Comparison of ENCODE assay signal across 19 cellular contexts in the genomic region with DNA sequence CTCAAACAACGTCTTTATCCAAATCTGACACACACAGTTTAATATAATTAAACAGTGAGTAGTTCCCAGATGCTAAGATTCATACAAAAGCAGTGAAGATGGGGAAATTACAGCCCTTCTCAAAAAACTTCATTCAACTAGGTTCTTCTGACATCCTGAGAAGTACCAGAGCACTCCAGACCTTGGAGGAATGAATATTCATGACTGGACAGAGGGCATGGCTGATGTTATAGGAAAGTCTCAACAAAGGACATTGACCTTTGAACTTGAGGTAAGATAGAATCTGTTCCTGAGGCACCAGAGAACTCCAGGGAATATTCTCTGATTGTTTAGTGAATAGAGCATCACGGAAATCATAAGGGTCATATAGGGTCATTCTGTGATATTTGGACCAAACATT.
DNase-seq lines count a peak whose midpoint lies in the region; ATAC-seq and TF ChIP-seq lines count a peak whose summit lies in the region.
"Had no signal": no experiment of that assay in that cellular context is flagged by ENCODE, and none has a peak within 500 bp of the region (broad histone marks: within the 10 kb centered on the region; RNA-seq: fewer than 3 reads in every experiment).

No MANE protein-coding gene starts in this region.

- no peak for TF ChIP-seq RAD21 in SK-N-SH (IDR thresholded peaks at IDR 0.05; ENCODE audit: low read length)

- POLR2A ChIA-PET in SK-N-SH (lab: Yijun Ruan, JAX) = no interaction called here

- H3K36me3 ChIP-seq in SK-N-SH (replicated peaks in 1 of 2; ENCODE audit: control insufficient read depth in 1 of 2, insufficient read depth in 2 of 2, low read length in 1 of 2) = no peaks in the 10 kb centered on the region
- no peaks in the 10 kb centered on the region for H3K36me3 ChIP-seq in tibial artery
- no peaks in the 10 kb centered on the region for H3K36me3 ChIP-seq in lower lobe of right lung

- H3K27ac ChIP-seq in SK-N-SH (ENCODE audit: low read depth in 2 of 2, low read length in 1 of 2) (peak overlapping the region; percentile 46 to 64; a peak in 2 of 4 replicates), tibial artery (peak overlapping the region; percentile 41 to 62), lower lobe of right lung (no peak overlapping the region)
- H3K27ac ChIP-seq: 22Rv1 had no signal

- H2AFZ ChIP-seq in SK-N-SH (ENCODE audit: low read depth) = no peak overlapping the region

- H3K36me3 Mint-ChIP-seq in osteocyte (ENCODE audit: unreplicated experiment) = peaks cover 13% of the 10 kb centered on the region
- peaks cover 10% of the 10 kb centered on the region for H3K36me3 Mint-ChIP-seq in natural killer cell treated with Interleukin-12 subunit alpha and Interleukin-12 subunit beta and Interleukin-15 and Interleukin-18, amount 100 ng/mL, for 72 hours
- H3K36me3 Mint-ChIP-seq: CD4-positive, CD25-positive, alpha-beta regulatory T cell had no signal

- CTCF ChIA-PET in SK-N-SH (lab: Yijun Ruan, JAX) = interaction anchor here (0.9 kb wide), 1 partner anchor 331 kb away, joined by 4 read pairs; no protein-coding TSS in a partner anchor

- peak overlapping the region; percentile 76 for H3K27ac Mint-ChIP-seq in osteocyte (ENCODE audit: unreplicated experiment)
- no peak overlapping the region for H3K27ac Mint-ChIP-seq in natural killer cell treated with Interleukin-12 subunit alpha and Interleukin-12 subunit beta and Interleukin-15 and Interleukin-18, amount 100 ng/mL, for 72 hours
- H3K27ac Mint-ChIP-seq: B cell; CD4-positive, CD25-positive, alpha-beta regulatory T cell had no signal

- no peak overlapping the region for H3K4me3 Mint-ChIP-seq in osteocyte (ENCODE audit: unreplicated experiment)
- H3K4me3 Mint-ChIP-seq in natural killer cell treated with Interleukin-12 subunit alpha and Interleukin-12 subunit beta and Interleukin-15 and Interleukin-18, amount 100 ng/mL, for 72 hours = no peak overlapping the region
- H3K4me3 Mint-ChIP-seq: B cell; CD4-positive, CD25-positive, alpha-beta regulatory T cell had no signal

- no peaks in the 10 kb centered on the region for H3K79me2 ChIP-seq in SK-N-SH (ENCODE audit: insufficient read depth)

- no peak; the same call in 2 of the 3 replicates for ATAC-seq in SK-N-SH treated with all-trans-retinoic acid at 6 μM for 48 hours
- no peak for ATAC-seq in natural killer cell treated with Interleukin-12 subunit alpha and Interleukin-12 subunit beta and Interleukin-15 and Interleukin-18, amount 100 ng/mL, for 72 hours
- ATAC-seq in lower lobe of right lung = no peak
- ATAC-seq: Panc1 had no signal

- 49% methylated on average over 2 of the region's 2 CpGs for WGBS in SK-N-SH (ENCODE audit: low lambda C conversion rate)

- H3K4me2 ChIP-seq in SK-N-SH = no peak overlapping the region

- H3K27me3 ChIP-seq in SK-N-SH (ENCODE audit: insufficient read depth) (no peaks in the 10 kb centered on the region), tibial artery (no peaks in the 10 kb centered on the region), lower lobe of right lung (ENCODE audit: low read depth) (no peaks in the 10 kb centered on the region)
- H3K27me3 ChIP-seq: MG63 had no signal

- H3K9me3 Mint-ChIP-seq in osteocyte (ENCODE audit: unreplicated experiment) = peaks cover 14% of the 10 kb centered on the region
- H3K9me3 Mint-ChIP-seq in natural killer cell treated with Interleukin-12 subunit alpha and Interleukin-12 subunit beta and Interleukin-15 and Interleukin-18, amount 100 ng/mL, for 72 hours = peaks cover 15% of the 10 kb centered on the region

- H3K4me3 ChIP-seq in SK-N-SH (ENCODE audit: low read depth in 2 of 2, low read length in 1 of 2) (no peak overlapping the region), tibial artery (no peak overlapping the region), lower lobe of right lung (no peak overlapping the region)
- H3K4me3 ChIP-seq: MG63 had no signal

- intact Hi-C loops in tibial artery (cut with DNase I; ENCODE audit: low total_unique reads) = no loop called here
- intact Hi-C loops in lower lobe of right lung (cut with DNase I) = no loop called here

- H3K27me3 Mint-ChIP-seq in osteocyte (ENCODE audit: unreplicated experiment) = no peaks in the 10 kb centered on the region
- H3K27me3 Mint-ChIP-seq in natural killer cell treated with Interleukin-12 subunit alpha and Interleukin-12 subunit beta and Interleukin-15 and Interleukin-18, amount 100 ng/mL, for 72 hours = no peaks in the 10 kb centered on the region
- H3K27me3 Mint-ChIP-seq: B cell; CD4-positive, CD25-positive, alpha-beta regulatory T cell had no signal

- H3K4me1 Mint-ChIP-seq in osteocyte (ENCODE audit: unreplicated experiment) = peaks cover 21% of the 10 kb centered on the region
- H3K4me1 Mint-ChIP-seq in natural killer cell treated with Interleukin-12 subunit alpha and Interleukin-12 subunit beta and Interleukin-15 and Interleukin-18, amount 100 ng/mL, for 72 hours (ENCODE audit: low read depth in 2 of 2) = no peaks in the 10 kb centered on the region
- H3K4me1 Mint-ChIP-seq: B cell; CD4-positive, CD25-positive, alpha-beta regulatory T cell had no signal

- peaks cover 3 to 5% of the 10 kb centered on the region in 2 experiments; a peak in 3 of 4 replicates for H3K4me1 ChIP-seq in SK-N-SH (ENCODE audit: control insufficient read depth in 1 of 2, insufficient read depth in 2 of 2, low read depth in 1 of 2, low read length in 1 of 2)
- H3K4me1 ChIP-seq in tibial artery = peaks cover 0 to 24% (median 6%) of the 10 kb centered on the region in 4 donors
- no peaks in the 10 kb centered on the region for H3K4me1 ChIP-seq in lower lobe of right lung
- H3K4me1 ChIP-seq: Caco-2 had no signal

- H3K9me2 ChIP-seq in SK-N-SH = no peaks in the 10 kb centered on the region

- TF ChIP-seq EP300 in SK-N-SH (IDR thresholded peaks at IDR 0.05; ENCODE audit: borderline replicate concordance in 1 of 2, low read depth in 1 of 2, low read length in 1 of 2) = no peak

- DNase-seq in SK-N-SH = no peak
- peak; percentile 23 for DNase-seq in kidney glomerular epithelial cell (lab: John Stamatoyannopoulos, UW)
- DNase-seq in osteocyte (ENCODE audit: extremely low spot score, unreplicated experiment) = no peak
- DNase-seq in tibial artery = no peak
- DNase-seq in natural killer cell treated with Interleukin-12 subunit alpha and Interleukin-12 subunit beta and Interleukin-15 and Interleukin-18, amount 100 ng/mL, for 72 hours (ENCODE audit: low spot score) = no peak
- no peak for DNase-seq in NCI-H1105 treated with DMSO at 0.1 percent for 48 hours (lab: John Stamatoyannopoulos, UW)
- no peak for DNase-seq in lower lobe of right lung
- DNase-seq: Caco-2; CD4-positive, CD25-positive, alpha-beta regulatory T cell; Karpas-422; MG63; NCI-H1092; NCI-H2081 treated with DMSO at 0.1 percent for 48 hours; NCI-H510A treated with DMSO at 0.1 percent for 48 hours; NCI-H82 had no signal

- H3K9ac ChIP-seq in SK-N-SH = no peak overlapping the region

- H3F3A ChIP-seq in SK-N-SH (replicated peaks; ENCODE audit: insufficient read depth) = no peaks in the 10 kb centered on the region

- no peak for TF ChIP-seq CTCF in SK-N-SH (IDR thresholded peaks at IDR 0.05)
- no peak for TF ChIP-seq CTCF in osteocyte (IDR thresholded peaks at IDR 0.05)
- TF ChIP-seq CTCF in tibial artery (IDR thresholded peaks at IDR 0.05) = no peak
- no peak for TF ChIP-seq CTCF in lower lobe of right lung (IDR thresholded peaks at IDR 0.05)

- peaks cover 7% of the 10 kb centered on the region for H3K9me3 ChIP-seq in SK-N-SH
- peaks cover 0 to 14% (median 10%) of the 10 kb centered on the region in 3 donors for H3K9me3 ChIP-seq in tibial artery
- peaks cover 14% of the 10 kb centered on the region for H3K9me3 ChIP-seq in lower lobe of right lung

- no peaks in the 10 kb centered on the region for H4K20me1 ChIP-seq in SK-N-SH (ENCODE audit: insufficient read depth)

TF ChIP-seq in SK-N-SH, 30 proteins besides CTCF, POLR2A, EP300 and RAD21:
- no peak for TF ChIP-seq SIN3A (IDR thresholded peaks at IDR 0.05; ENCODE audit: borderline replicate concordance, low read depth, low read length)
- TF ChIP-seq, protein P1, sequence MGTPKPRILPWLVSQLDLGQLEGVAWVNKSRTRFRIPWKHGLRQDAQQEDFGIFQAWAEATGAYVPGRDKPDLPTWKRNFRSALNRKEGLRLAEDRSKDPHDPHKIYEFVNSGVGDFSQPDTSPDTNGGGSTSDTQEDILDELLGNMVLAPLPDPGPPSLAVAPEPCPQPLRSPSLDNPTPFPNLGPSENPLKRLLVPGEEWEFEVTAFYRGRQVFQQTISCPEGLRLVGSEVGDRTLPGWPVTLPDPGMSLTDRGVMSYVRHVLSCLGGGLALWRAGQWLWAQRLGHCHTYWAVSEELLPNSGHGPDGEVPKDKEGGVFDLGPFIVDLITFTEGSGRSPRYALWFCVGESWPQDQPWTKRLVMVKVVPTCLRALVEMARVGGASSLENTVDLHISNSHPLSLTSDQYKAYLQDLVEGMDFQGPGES (IDR thresholded peaks at IDR 0.05; ENCODE audit: low read depth, low read length) = no peak
- TF ChIP-seq RFX5 (IDR thresholded peaks at IDR 0.05; ENCODE audit: low read length) = no peak

TF ChIP-seq in SK-N-SH treated with all-trans-retinoic acid at 6 μM for 48 hours, 23 proteins besides CTCF, POLR2A, EP300 and RAD21:
- TF ChIP-seq OSR1 (CRISPR knock-in tag; IDR thresholded peaks at IDR 0.05) = no peak
